In genomic region chr12:131408036-131408365, GRCh38 we compare ENCODE assay signal across 21 cellular contexts.
"Had no signal": no experiment of that assay in that cellular context is flagged by ENCODE, and none has a peak within 500 bp of the region (broad histone marks: within the 10 kb centered on the region; RNA-seq: fewer than 3 reads in every experiment).

No MANE protein-coding gene starts in this region.

- H3K27me3 ChIP-seq: gastrocnemius medialis had no signal

- DNase-seq: dermis blood vessel endothelial cell; dorsolateral prefrontal cortex; effector CD4-positive, alpha-beta T cell; effector memory CD4-positive, alpha-beta T cell; erythroblast; esophagus squamous epithelium; foreskin fibroblast; foreskin melanocyte; gastrocnemius medialis; glutamatergic neuron; head of caudate nucleus; heart right ventricle; hippocampal formation; left cardiac atrium; left lung; left ventricle myocardium superior; lower lobe of right lung; mesenchymal stem cell; midbrain had no signal

- H3K9me3 ChIP-seq: esophagus squamous epithelium, gastrocnemius medialis, heart right ventricle, left lung, lower lobe of right lung had no signal

- H3K4me1 ChIP-seq: gastrocnemius medialis, heart right ventricle, left lung, lower lobe of right lung had no signal

- H3K27ac ChIP-seq: coronary artery, dorsolateral prefrontal cortex, epithelial cell of prostate, esophagus squamous epithelium, gastrocnemius medialis, heart right ventricle, left lung, lower lobe of right lung had no signal

- H3K4me3 ChIP-seq: coronary artery, dorsolateral prefrontal cortex, esophagus squamous epithelium, gastrocnemius medialis, heart right ventricle, left lung, lower lobe of right lung had no signal

- H3K36me3 ChIP-seq: esophagus squamous epithelium, gastrocnemius medialis, heart right ventricle, left lung, lower lobe of right lung had no signal
